Comparison of ENCODE assay signal across 1 cellular context in the genomic region with DNA sequence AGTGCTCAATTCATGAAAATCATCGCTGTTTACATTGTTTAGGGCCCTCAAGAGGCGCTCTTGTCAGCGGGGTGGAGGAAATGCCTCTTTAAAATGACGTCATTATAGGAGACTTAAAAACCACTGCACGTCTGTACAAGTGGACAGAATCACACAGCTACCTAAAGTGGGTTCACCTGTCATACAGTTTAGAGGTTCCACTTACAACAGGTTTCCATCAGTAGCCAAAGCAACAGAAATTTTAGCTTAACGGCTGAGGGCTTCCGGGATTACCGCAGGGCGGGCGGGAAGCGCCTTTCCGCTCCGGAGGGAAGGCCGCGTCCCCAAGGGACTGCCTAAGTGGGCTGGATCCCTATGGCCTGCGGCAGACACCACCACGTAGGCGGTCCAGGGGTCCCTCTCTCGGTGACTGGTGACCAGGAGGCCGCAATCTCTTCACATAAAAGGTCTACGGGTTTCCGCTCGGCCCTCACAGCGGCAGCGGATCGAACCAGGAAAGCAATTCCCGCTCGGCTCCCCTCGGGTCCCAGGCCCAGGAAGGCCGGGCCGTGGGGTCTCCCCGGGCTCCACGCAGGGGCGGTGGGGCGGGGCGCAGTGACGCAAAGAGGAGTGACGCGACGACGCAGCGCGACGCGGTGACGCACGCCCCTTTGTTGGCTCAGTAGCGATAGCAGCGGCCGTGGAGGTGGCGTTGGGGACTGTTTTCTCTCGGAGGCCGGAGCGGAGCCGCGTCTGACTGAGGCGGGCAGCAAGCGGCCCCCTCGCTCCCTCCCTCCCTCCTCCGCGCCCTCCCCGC.
TF ChIP-seq lines count a peak whose summit lies in the region.

A gene with protein sequence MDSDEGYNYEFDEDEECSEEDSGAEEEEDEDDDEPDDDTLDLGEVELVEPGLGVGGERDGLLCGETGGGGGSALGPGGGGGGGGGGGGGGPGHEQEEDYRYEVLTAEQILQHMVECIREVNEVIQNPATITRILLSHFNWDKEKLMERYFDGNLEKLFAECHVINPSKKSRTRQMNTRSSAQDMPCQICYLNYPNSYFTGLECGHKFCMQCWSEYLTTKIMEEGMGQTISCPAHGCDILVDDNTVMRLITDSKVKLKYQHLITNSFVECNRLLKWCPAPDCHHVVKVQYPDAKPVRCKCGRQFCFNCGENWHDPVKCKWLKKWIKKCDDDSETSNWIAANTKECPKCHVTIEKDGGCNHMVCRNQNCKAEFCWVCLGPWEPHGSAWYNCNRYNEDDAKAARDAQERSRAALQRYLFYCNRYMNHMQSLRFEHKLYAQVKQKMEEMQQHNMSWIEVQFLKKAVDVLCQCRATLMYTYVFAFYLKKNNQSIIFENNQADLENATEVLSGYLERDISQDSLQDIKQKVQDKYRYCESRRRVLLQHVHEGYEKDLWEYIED (plus strand): TSS at position 661 of the 796 bp plus-strand sequence. CDS start 310 bp downstream, outside the sequence.

TF ChIP-seq in K562, 482 proteins besides CTCF, POLR2A, EP300 and RAD21 (continued from another document and continues in another):
- TF ChIP-seq, protein P1, sequence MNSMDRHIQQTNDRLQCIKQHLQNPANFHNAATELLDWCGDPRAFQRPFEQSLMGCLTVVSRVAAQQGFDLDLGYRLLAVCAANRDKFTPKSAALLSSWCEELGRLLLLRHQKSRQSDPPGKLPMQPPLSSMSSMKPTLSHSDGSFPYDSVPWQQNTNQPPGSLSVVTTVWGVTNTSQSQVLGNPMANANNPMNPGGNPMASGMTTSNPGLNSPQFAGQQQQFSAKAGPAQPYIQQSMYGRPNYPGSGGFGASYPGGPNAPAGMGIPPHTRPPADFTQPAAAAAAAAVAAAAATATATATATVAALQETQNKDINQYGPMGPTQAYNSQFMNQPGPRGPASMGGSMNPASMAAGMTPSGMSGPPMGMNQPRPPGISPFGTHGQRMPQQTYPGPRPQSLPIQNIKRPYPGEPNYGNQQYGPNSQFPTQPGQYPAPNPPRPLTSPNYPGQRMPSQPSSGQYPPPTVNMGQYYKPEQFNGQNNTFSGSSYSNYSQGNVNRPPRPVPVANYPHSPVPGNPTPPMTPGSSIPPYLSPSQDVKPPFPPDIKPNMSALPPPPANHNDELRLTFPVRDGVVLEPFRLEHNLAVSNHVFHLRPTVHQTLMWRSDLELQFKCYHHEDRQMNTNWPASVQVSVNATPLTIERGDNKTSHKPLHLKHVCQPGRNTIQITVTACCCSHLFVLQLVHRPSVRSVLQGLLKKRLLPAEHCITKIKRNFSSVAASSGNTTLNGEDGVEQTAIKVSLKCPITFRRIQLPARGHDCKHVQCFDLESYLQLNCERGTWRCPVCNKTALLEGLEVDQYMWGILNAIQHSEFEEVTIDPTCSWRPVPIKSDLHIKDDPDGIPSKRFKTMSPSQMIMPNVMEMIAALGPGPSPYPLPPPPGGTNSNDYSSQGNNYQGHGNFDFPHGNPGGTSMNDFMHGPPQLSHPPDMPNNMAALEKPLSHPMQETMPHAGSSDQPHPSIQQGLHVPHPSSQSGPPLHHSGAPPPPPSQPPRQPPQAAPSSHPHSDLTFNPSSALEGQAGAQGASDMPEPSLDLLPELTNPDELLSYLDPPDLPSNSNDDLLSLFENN (IDR thresholded peaks at IDR 0.05; ENCODE audit: low read depth in 2 of 2, low read length in 2 of 2): peak in 1 of 2 experiments; percentile 56; a peak in 1 of 4 replicates
- no peak for TF ChIP-seq ASH1L (IDR thresholded peaks at IDR 0.05; ENCODE audit: borderline replicate concordance, low read depth, partially characterized antibody)
- TF ChIP-seq SLC30A9 (CRISPR knock-in tag; IDR thresholded peaks at IDR 0.05): no peak
- peak; percentile 55; the same call in 1 of the 2 replicates for TF ChIP-seq BRD4 (IDR thresholded peaks at IDR 0.05)
- TF ChIP-seq, protein P2, sequence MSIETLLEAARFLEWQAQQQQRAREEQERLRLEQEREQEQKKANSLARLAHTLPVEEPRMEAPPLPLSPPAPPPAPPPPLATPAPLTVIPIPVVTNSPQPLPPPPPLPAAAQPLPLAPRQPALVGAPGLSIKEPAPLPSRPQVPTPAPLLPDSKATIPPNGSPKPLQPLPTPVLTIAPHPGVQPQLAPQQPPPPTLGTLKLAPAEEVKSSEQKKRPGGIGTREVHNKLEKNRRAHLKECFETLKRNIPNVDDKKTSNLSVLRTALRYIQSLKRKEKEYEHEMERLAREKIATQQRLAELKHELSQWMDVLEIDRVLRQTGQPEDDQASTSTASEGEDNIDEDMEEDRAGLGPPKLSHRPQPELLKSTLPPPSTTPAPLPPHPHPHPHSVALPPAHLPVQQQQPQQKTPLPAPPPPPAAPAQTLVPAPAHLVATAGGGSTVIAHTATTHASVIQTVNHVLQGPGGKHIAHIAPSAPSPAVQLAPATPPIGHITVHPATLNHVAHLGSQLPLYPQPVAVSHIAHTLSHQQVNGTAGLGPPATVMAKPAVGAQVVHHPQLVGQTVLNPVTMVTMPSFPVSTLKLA (conservative IDR thresholded peaks at IDR 0.05): peak; percentile 54 to 81
- TF ChIP-seq, protein P3, sequence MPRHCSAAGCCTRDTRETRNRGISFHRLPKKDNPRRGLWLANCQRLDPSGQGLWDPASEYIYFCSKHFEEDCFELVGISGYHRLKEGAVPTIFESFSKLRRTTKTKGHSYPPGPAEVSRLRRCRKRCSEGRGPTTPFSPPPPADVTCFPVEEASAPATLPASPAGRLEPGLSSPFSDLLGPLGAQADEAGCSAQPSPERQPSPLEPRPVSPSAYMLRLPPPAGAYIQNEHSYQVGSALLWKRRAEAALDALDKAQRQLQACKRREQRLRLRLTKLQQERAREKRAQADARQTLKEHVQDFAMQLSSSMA (CRISPR knock-in tag; IDR thresholded peaks at IDR 0.05): no peak
- peak; percentile 61; the same call in 1 of the 2 replicates for TF ChIP-seq GTF2F1 (IDR thresholded peaks at IDR 0.05; ENCODE audit: low read depth, low read length)
- TF ChIP-seq, protein P4, sequence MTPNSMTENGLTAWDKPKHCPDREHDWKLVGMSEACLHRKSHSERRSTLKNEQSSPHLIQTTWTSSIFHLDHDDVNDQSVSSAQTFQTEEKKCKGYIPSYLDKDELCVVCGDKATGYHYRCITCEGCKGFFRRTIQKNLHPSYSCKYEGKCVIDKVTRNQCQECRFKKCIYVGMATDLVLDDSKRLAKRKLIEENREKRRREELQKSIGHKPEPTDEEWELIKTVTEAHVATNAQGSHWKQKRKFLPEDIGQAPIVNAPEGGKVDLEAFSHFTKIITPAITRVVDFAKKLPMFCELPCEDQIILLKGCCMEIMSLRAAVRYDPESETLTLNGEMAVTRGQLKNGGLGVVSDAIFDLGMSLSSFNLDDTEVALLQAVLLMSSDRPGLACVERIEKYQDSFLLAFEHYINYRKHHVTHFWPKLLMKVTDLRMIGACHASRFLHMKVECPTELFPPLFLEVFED (CRISPR knock-in tag; conservative IDR thresholded peaks at IDR 0.05): no peak; the same call in 1 of the 2 replicates
- peak; percentile 31 to 56; a peak in 2 of 4 replicates for TF ChIP-seq SRF (CRISPR knock-in tag; IDR thresholded peaks at IDR 0.05)
- peak; percentile 88; the same call in 1 of the 2 replicates for TF ChIP-seq ZNF224 (CRISPR knock-in tag; IDR thresholded peaks at IDR 0.05)
- peak; percentile 82 for TF ChIP-seq FOSL1 (tag; conservative IDR thresholded peaks at IDR 0.05)
- TF ChIP-seq U2AF1 (optimal IDR thresholded peaks at IDR 0.05; ENCODE audit: low read depth, low read length): peak; percentile 91
- peak; percentile 59 for TF ChIP-seq HCFC1 (IDR thresholded peaks at IDR 0.05; ENCODE audit: low read depth, low read length)
- TF ChIP-seq, protein P5, sequence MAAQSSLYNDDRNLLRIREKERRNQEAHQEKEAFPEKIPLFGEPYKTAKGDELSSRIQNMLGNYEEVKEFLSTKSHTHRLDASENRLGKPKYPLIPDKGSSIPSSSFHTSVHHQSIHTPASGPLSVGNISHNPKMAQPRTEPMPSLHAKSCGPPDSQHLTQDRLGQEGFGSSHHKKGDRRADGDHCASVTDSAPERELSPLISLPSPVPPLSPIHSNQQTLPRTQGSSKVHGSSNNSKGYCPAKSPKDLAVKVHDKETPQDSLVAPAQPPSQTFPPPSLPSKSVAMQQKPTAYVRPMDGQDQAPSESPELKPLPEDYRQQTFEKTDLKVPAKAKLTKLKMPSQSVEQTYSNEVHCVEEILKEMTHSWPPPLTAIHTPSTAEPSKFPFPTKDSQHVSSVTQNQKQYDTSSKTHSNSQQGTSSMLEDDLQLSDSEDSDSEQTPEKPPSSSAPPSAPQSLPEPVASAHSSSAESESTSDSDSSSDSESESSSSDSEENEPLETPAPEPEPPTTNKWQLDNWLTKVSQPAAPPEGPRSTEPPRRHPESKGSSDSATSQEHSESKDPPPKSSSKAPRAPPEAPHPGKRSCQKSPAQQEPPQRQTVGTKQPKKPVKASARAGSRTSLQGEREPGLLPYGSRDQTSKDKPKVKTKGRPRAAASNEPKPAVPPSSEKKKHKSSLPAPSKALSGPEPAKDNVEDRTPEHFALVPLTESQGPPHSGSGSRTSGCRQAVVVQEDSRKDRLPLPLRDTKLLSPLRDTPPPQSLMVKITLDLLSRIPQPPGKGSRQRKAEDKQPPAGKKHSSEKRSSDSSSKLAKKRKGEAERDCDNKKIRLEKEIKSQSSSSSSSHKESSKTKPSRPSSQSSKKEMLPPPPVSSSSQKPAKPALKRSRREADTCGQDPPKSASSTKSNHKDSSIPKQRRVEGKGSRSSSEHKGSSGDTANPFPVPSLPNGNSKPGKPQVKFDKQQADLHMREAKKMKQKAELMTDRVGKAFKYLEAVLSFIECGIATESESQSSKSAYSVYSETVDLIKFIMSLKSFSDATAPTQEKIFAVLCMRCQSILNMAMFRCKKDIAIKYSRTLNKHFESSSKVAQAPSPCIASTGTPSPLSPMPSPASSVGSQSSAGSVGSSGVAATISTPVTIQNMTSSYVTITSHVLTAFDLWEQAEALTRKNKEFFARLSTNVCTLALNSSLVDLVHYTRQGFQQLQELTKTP (IDR thresholded peaks at IDR 0.05; ENCODE audit: low read depth in 1 of 2, partially characterized antibody in 2 of 2): peak in 1 of 2 experiments; percentile 70
- TF ChIP-seq FOXK2 (conservative IDR thresholded peaks at IDR 0.05 in 1 of 2, IDR thresholded peaks at IDR 0.05 in 1 of 2; ENCODE audit: low read depth in 2 of 2): peak; percentile 98 to 100
- TF ChIP-seq DNMT1 (IDR thresholded peaks at IDR 0.05): no peak
- peak; percentile 77; the same call in 1 of the 2 replicates for TF ChIP-seq ETV5 (CRISPR knock-in tag; IDR thresholded peaks at IDR 0.05; ENCODE audit: low read depth)
- TF ChIP-seq C11orf30 (IDR thresholded peaks at IDR 0.05; ENCODE audit: low read depth): peak; percentile 57
- TF ChIP-seq TAF9B (IDR thresholded peaks at IDR 0.05; ENCODE audit: partially characterized antibody): peak; percentile 87
- no peak; the same call in 1 of the 2 replicates for TF ChIP-seq DIDO1 (tag; IDR thresholded peaks at IDR 0.05; ENCODE audit: low read depth)
- peak; percentile 96 for TF ChIP-seq MTA1 (IDR thresholded peaks at IDR 0.05; ENCODE audit: borderline replicate concordance)
- no peak for TF ChIP-seq SRSF3 (IDR thresholded peaks at IDR 0.05; ENCODE audit: insufficient read depth, low read length)
- TF ChIP-seq PTBP1 (IDR thresholded peaks at IDR 0.05; ENCODE audit: low read depth, low read length): no peak
- TF ChIP-seq, protein P6, sequence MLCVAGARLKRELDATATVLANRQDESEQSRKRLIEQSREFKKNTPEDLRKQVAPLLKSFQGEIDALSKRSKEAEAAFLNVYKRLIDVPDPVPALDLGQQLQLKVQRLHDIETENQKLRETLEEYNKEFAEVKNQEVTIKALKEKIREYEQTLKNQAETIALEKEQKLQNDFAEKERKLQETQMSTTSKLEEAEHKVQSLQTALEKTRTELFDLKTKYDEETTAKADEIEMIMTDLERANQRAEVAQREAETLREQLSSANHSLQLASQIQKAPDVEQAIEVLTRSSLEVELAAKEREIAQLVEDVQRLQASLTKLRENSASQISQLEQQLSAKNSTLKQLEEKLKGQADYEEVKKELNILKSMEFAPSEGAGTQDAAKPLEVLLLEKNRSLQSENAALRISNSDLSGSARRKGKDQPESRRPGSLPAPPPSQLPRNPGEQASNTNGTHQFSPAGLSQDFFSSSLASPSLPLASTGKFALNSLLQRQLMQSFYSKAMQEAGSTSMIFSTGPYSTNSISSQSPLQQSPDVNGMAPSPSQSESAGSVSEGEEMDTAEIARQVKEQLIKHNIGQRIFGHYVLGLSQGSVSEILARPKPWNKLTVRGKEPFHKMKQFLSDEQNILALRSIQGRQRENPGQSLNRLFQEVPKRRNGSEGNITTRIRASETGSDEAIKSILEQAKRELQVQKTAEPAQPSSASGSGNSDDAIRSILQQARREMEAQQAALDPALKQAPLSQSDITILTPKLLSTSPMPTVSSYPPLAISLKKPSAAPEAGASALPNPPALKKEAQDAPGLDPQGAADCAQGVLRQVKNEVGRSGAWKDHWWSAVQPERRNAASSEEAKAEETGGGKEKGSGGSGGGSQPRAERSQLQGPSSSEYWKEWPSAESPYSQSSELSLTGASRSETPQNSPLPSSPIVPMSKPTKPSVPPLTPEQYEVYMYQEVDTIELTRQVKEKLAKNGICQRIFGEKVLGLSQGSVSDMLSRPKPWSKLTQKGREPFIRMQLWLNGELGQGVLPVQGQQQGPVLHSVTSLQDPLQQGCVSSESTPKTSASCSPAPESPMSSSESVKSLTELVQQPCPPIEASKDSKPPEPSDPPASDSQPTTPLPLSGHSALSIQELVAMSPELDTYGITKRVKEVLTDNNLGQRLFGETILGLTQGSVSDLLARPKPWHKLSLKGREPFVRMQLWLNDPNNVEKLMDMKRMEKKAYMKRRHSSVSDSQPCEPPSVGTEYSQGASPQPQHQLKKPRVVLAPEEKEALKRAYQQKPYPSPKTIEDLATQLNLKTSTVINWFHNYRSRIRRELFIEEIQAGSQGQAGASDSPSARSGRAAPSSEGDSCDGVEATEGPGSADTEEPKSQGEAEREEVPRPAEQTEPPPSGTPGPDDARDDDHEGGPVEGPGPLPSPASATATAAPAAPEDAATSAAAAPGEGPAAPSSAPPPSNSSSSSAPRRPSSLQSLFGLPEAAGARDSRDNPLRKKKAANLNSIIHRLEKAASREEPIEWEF (CRISPR knock-in tag; IDR thresholded peaks at IDR 0.05): no peak
- TF ChIP-seq, protein P7, sequence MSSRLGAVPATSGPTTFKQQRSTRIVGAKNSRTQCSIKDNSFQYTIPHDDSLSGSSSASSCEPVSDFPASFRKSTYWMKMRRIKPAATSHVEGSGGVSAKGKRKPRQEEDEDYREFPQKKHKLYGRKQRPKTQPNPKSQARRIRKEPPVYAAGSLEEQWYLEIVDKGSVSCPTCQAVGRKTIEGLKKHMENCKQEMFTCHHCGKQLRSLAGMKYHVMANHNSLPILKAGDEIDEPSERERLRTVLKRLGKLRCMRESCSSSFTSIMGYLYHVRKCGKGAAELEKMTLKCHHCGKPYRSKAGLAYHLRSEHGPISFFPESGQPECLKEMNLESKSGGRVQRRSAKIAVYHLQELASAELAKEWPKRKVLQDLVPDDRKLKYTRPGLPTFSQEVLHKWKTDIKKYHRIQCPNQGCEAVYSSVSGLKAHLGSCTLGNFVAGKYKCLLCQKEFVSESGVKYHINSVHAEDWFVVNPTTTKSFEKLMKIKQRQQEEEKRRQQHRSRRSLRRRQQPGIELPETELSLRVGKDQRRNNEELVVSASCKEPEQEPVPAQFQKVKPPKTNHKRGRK (tag; IDR thresholded peaks at IDR 0.05): no peak
- TF ChIP-seq, protein P8, sequence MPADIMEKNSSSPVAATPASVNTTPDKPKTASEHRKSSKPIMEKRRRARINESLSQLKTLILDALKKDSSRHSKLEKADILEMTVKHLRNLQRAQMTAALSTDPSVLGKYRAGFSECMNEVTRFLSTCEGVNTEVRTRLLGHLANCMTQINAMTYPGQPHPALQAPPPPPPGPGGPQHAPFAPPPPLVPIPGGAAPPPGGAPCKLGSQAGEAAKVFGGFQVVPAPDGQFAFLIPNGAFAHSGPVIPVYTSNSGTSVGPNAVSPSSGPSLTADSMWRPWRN (IDR thresholded peaks at IDR 0.05; ENCODE audit: low read depth): no peak
- no peak for TF ChIP-seq WHSC1 (IDR thresholded peaks at IDR 0.05; ENCODE audit: low read length)
- TF ChIP-seq SMARCA5 (IDR thresholded peaks at IDR 0.05): no peak
